In genomic region chr11:3091846-3092602, GRCh38 we compare ENCODE assay signal across 8 cellular contexts. TPM values are rescaled to one million over a fixed set of nuclear protein-coding genes. Genes with fewer than 3 reads are reported as not detected.
DNase-seq lines count a peak whose midpoint lies in the region; ATAC-seq lines count a peak whose summit lies in the region.

No MANE protein-coding gene starts in this region.

- peak overlapping the region; percentile 63 for H4K91ac ChIP-seq in mesenchymal stem cell (ENCODE audit: low read length)

- H2BK12ac ChIP-seq in mesenchymal stem cell (ENCODE audit: low read length in 2 of 2), result peak overlapping the region; percentile 9 to 74

- H3K4me2 ChIP-seq in mesenchymal stem cell (ENCODE audit: low read length, poor library complexity, severe bottlenecking), result no peak overlapping the region

- H2BK120ac ChIP-seq in mesenchymal stem cell (ENCODE audit: low read depth, low read length), result peak overlapping the region; percentile 6

- no peak overlapping the region for H3K23ac ChIP-seq in mesenchymal stem cell (ENCODE audit: low read length in 2 of 2)

- H3K27me3 ChIP-seq in mesenchymal stem cell (ENCODE audit: control insufficient read depth in 1 of 2, insufficient read depth in 1 of 2, low read length in 2 of 2), result no peaks in the 10 kb centered on the region

- H3K9me3 ChIP-seq in mesenchymal stem cell (ENCODE audit: control insufficient read depth, low read length), result no peaks in the 10 kb centered on the region

- no peak overlapping the region for H3K14ac ChIP-seq in mesenchymal stem cell (ENCODE audit: low read length in 2 of 2)

- no peak overlapping the region for H3K4me3 ChIP-seq in mesenchymal stem cell (ENCODE audit: insufficient read depth in 1 of 2, low read depth in 1 of 2, low read length in 2 of 2)

- no peak overlapping the region for H2BK15ac ChIP-seq in mesenchymal stem cell (ENCODE audit: low read depth, poor library complexity, severe bottlenecking)

- H2BK5ac ChIP-seq in mesenchymal stem cell (ENCODE audit: low read depth, low read length, poor library complexity, severe bottlenecking), result no peak overlapping the region

- H2AFZ ChIP-seq in mesenchymal stem cell (ENCODE audit: low read depth, low read length), result no peak overlapping the region

- no peak overlapping the region for H3K9ac ChIP-seq in mesenchymal stem cell (ENCODE audit: low read length)

- peaks cover 40% of the 10 kb centered on the region for H3K4me1 ChIP-seq in mesenchymal stem cell (ENCODE audit: control insufficient read depth, insufficient read depth, low read depth, low read length)

- peak; percentile 78 for ATAC-seq in HG02870 (IDR thresholded peaks at IDR 0.05; ENCODE audit: unreplicated experiment)

- peak overlapping the region; percentile 78 for H4K8ac ChIP-seq in mesenchymal stem cell (ENCODE audit: low read length)

- H3K36me3 ChIP-seq in mesenchymal stem cell (ENCODE audit: control insufficient read depth in 1 of 2, insufficient read depth in 2 of 2, low read depth in 1 of 2, low read length in 2 of 2), result peaks cover 32 to 65% of the 10 kb centered on the region in 2 experiments

- no peak overlapping the region for H3K27ac ChIP-seq in mesenchymal stem cell (ENCODE audit: low read length, poor library complexity, severe bottlenecking)

- H3K79me1 ChIP-seq in mesenchymal stem cell (replicated peaks; ENCODE audit: low read length, poor library complexity, severe bottlenecking), result no peaks in the 10 kb centered on the region

- no peak overlapping the region for H2AK5ac ChIP-seq in mesenchymal stem cell (ENCODE audit: low read length, severe bottlenecking)

- DNase-seq in GM03348 (ENCODE audit: low spot score), result peak; percentile 91
- DNase-seq in NCI-H524 treated with DMSO at 0.1 percent for 48 hours (lab: John Stamatoyannopoulos, UW), result peak; percentile 18
- peak; percentile 73 to 77 for DNase-seq in activated CD4-positive, alpha-beta T cell treated with anti-CD3 and anti-CD28 coated beads, Interleukin-2, amount 50 U/mL, for 48 hours
- DNase-seq in effector CD4-positive, alpha-beta T cell, result peak; percentile 54
- peak; percentile 62 for DNase-seq in mesenchymal stem cell
- peak; percentile 45 to 64 for DNase-seq in stimulated activated CD8-positive, alpha-beta memory T cell treated with anti-CD3 and anti-CD28 coated beads, Interleukin-2, amount 100 ng/mL, for 48 hours (ENCODE audit: low read depth in 2 of 2)
- DNase-seq in cortex of kidney (lab: John Stamatoyannopoulos, UW), result no peak

- H3K18ac ChIP-seq in mesenchymal stem cell (ENCODE audit: low read depth in 1 of 2, low read length in 2 of 2), result peak overlapping the region in 1 of 2 experiments; percentile 54

- no peak overlapping the region for H3K4ac ChIP-seq in mesenchymal stem cell (ENCODE audit: low read depth in 1 of 2, low read length in 2 of 2)

- 50% methylated on average over 26 of the region's 27 CpGs for WGBS in mesenchymal stem cell

RNA-seq across cellular contexts. Expression of gene CARS1, which starts 34.8 kb away (rescaled TPM):
- polyA plus RNA-seq in mesenchymal stem cell (2013, experiment 1 of 2), result 70.6 TPM
- polyA plus RNA-seq in mesenchymal stem cell (2013, experiment 2 of 2), result 69.9 TPM
